In genomic region chr12:26121841-26122680, GRCh38 we compare ENCODE assay signal across 8 cellular contexts. TPM values are rescaled to one million over a fixed set of nuclear protein-coding genes. Genes with fewer than 3 reads are reported as not detected.
A peak's percentile ranks its signal among the peaks of the same experiment; 100 is the strongest.
DNase-seq lines count a peak whose midpoint lies in the region; ATAC-seq and TF ChIP-seq lines count a peak whose summit lies in the region.

No MANE protein-coding gene starts in this region.

- H3K4me3 ChIP-seq in BJ (ENCODE audit: low read depth, low read length), result peak overlapping the region; percentile 56
- H3K4me3 ChIP-seq in right atrium auricular region, result peak overlapping the region; percentile 60 to 67
- peak overlapping the region; percentile 58 to 75 (median 68) for H3K4me3 ChIP-seq in sigmoid colon

- H3K36me3 ChIP-seq in BJ (ENCODE audit: control insufficient read depth, insufficient read depth, low read length) (no peaks in the 10 kb centered on the region), right atrium auricular region (no peaks in the 10 kb centered on the region), sigmoid colon (no peaks in the 10 kb centered on the region)

- TF ChIP-seq CTCF in BJ (IDR thresholded peaks at IDR 0.05; ENCODE audit: insufficient read depth, low read depth, low read length), result no peak
- TF ChIP-seq CTCF in right atrium auricular region (IDR thresholded peaks at IDR 0.05), result no peak
- TF ChIP-seq CTCF in sigmoid colon (IDR thresholded peaks at IDR 0.05), result no peak

- H3K27ac Mint-ChIP-seq in activated naive CD4-positive, alpha-beta T cell treated with anti-CD3 and anti-CD28 coated beads, Interleukin-2, amount 50 U/mL, for 72 hours, result no peak overlapping the region

- CTCF ChIA-PET in BJ (lab: Yijun Ruan, JAX), result interaction anchor here (0.6 to 5.9 kb wide), 17 partner anchors 20 to 967 kb away, joined by 3 to 18 read pairs (median 3); no protein-coding TSS in a partner anchor

- H3K27ac ChIP-seq in right atrium auricular region (peak overlapping the region; percentile 97), sigmoid colon (peak overlapping the region; percentile 95 to 99 (median 98))

- peak; percentile 27 for ATAC-seq in GM19397 (IDR thresholded peaks at IDR 0.05; ENCODE audit: unreplicated experiment)
- ATAC-seq in activated naive CD4-positive, alpha-beta T cell treated with anti-CD3 and anti-CD28 coated beads, Interleukin-2, amount 50 U/mL, for 72 hours, result peak; percentile 48 to 63
- ATAC-seq in GM21423 (IDR thresholded peaks at IDR 0.05; ENCODE audit: unreplicated experiment), result no peak

- 1% methylated on average over 94 of the region's 94 CpGs for WGBS in sigmoid colon, 2 donors

- DNase-seq in BJ (ENCODE audit: low read depth) (no peak), NCI-H69 (lab: John Stamatoyannopoulos, UW) (peak; percentile 28), right atrium auricular region (ENCODE audit: low spot score) (no peak), sigmoid colon (no peak), SKM-1 (lab: John Stamatoyannopoulos, UW; ENCODE audit: unreplicated experiment) (no peak)
- DNase-seq in activated naive CD4-positive, alpha-beta T cell treated with anti-CD3 and anti-CD28 coated beads, Interleukin-2, amount 50 U/mL, for 72 hours (ENCODE audit: low spot score in 2 of 2), result peak; percentile 38 to 58

- POLR2A ChIA-PET in BJ (lab: Charles Lee), result interaction anchor here (0.5 kb wide), 1 partner anchor 129 kb away, joined by 3 read pairs; no protein-coding TSS in a partner anchor

- H3K4me1 ChIP-seq in right atrium auricular region (peaks cover 0 to 64% of the 10 kb centered on the region in 2 donors), sigmoid colon (peaks cover 0 to 48% (median 34%) of the 10 kb centered on the region in 4 donors)

- H3K9me3 Mint-ChIP-seq in activated naive CD4-positive, alpha-beta T cell treated with anti-CD3 and anti-CD28 coated beads, Interleukin-2, amount 50 U/mL, for 72 hours, result no peaks in the 10 kb centered on the region

- H3K27me3 ChIP-seq in BJ (ENCODE audit: control insufficient read depth, insufficient read depth, low read length) (no peaks in the 10 kb centered on the region), right atrium auricular region (no peaks in the 10 kb centered on the region), sigmoid colon (no peaks in the 10 kb centered on the region)

- peaks cover 0 to 6% of the 10 kb centered on the region in 2 donors for H3K36me3 Mint-ChIP-seq in activated naive CD4-positive, alpha-beta T cell treated with anti-CD3 and anti-CD28 coated beads, Interleukin-2, amount 50 U/mL, for 72 hours

- no peak for TF ChIP-seq POLR2A in sigmoid colon (IDR thresholded peaks at IDR 0.05)

- TF ChIP-seq EP300 in sigmoid colon (IDR thresholded peaks at IDR 0.05), result no peak

- H3K9me3 ChIP-seq in right atrium auricular region (no peaks in the 10 kb centered on the region), sigmoid colon (no peaks in the 10 kb centered on the region)

- intact Hi-C loops in sigmoid colon (cut with DNase I), result loop anchor here (10.0 kb wide), 1 partner anchor 103 kb away; no protein-coding TSS in a partner anchor

RNA-seq across cellular contexts. Expression of gene BHLHE41, which starts 2.8 kb away (rescaled TPM):
- polyA plus RNA-seq in BJ (2011; rRNA removed) (4.0 and 5.3 TPM in 2 replicates), sigmoid colon (10 to 100 TPM in 1 of 3 donors, 1 to 10 TPM in 2; 4.8 to 12.6 (median 6.2) TPM)
- polyA minus RNA-seq in BJ (2011; rRNA and poly(A)+ RNA removed), result 1.2 and 1.5 TPM in 2 replicates
- not detected for total RNA-seq in activated naive CD4-positive, alpha-beta T cell treated with anti-CD3 and anti-CD28 coated beads, Interleukin-2, amount 50 U/mL, for 72 hours
- total RNA-seq in right atrium auricular region (10 to 100 TPM; 13.4 to 15.0 TPM), sigmoid colon (1 to 10 TPM; 3.9 to 6.4 (median 6.0) TPM)

Comparison
In these comparisons a context has a peak if more than half of its experiments do, and no peak if none do; other contexts are left out.
1. DNase-seq: peak in NCI-H69 (single experiment) and activated naive CD4-positive, alpha-beta T cell treated with anti-CD3 and anti-CD28 coated beads, Interleukin-2, amount 50 U/mL, for 72 hours (2 of 2); none in BJ (single experiment), right atrium auricular region (single experiment), sigmoid colon (single experiment) and SKM-1 (single experiment).
2. RNA of gene BHLHE41, which starts 2.8 kb away (total RNA-seq): 13.4 to 15.0 TPM in right atrium auricular region and 3.9 to 6.4 TPM in sigmoid colon; not detected in activated naive CD4-positive, alpha-beta T cell treated with anti-CD3 and anti-CD28 coated beads, Interleukin-2, amount 50 U/mL, for 72 hours; every median in the first group is over 4 times any median in the second.
3. Peak in every context shown above with its lines, with median percentiles within 50 percentile points of each other: H3K4me3 ChIP-seq.